ENCODE assay signal across 12 cellular contexts in the genomic region with DNA sequence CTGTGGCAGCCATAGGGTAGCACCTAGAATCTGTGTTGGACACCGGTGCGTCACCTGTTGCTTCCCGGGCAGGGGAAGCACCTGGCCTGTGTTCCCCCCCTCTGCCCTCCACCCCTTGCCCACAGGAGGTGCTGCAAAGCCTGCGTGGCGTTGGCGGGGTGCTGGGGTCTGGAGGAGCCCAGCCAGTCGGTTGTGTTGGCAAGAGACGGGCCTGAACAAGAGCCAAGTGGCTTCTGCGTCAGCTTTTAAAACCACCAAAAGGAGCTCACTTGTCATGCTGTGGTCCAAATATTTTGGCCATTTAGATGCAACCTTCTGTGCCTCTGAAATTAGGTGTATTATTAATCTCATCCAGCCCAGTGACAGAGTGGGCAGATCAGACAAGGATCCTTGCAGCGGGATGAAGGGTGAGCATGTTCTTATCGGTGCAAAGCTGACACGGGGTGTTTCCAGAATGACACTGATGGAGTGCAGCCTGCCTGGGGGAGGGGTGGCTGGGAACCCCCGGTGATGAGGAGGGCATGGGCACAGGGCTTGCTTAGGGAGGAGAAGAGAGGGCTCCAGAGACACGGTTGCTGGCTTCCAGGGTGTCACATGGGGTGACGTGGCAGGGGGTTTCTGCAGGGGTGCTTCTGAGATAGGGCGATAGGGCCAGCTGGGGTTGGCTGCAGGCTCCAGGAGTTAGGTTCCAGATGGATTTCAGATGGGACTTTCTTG. TPM values are rescaled to one million over a fixed set of nuclear protein-coding genes. Genes with fewer than 3 reads are reported as not detected.
DNase-seq lines count a peak whose midpoint lies in the region; ATAC-seq and TF ChIP-seq lines count a peak whose summit lies in the region.
"Had no signal": no experiment of that assay in that cellular context is flagged by ENCODE, and none has a peak within 500 bp of the region (broad histone marks: within the 10 kb centered on the region; RNA-seq: fewer than 3 reads in every experiment).

No MANE protein-coding gene starts in this region.

- peaks cover 0 to 30% (median 0%) of the 10 kb centered on the region in 3 experiments for H3K27me3 ChIP-seq in neuronal stem cell (ENCODE audit: control insufficient read depth in 3 of 3, insufficient read depth in 3 of 3, low read depth in 1 of 3, low read length in 3 of 3)

- peak overlapping the region; percentile 64 for H2BK12ac ChIP-seq in neuronal stem cell (ENCODE audit: low read length)

- peak overlapping the region; percentile 65 for H3K18ac ChIP-seq in neuronal stem cell (ENCODE audit: low read length)

- no peak for ATAC-seq in HG03457 (IDR thresholded peaks at IDR 0.05; ENCODE audit: unreplicated experiment)
- no peak for ATAC-seq in GM21423 (IDR thresholded peaks at IDR 0.05; ENCODE audit: unreplicated experiment)

- H3K4me3 ChIP-seq in SK-N-MC (no peak overlapping the region), fibroblast of pulmonary artery (replicated peaks; ENCODE audit: low read depth, low read length) (no peak overlapping the region), neuronal stem cell (ENCODE audit: low read length in 2 of 2) (no peak overlapping the region)
- H3K4me3 ChIP-seq: skin epidermis had no signal

- H4K8ac ChIP-seq in neuronal stem cell (ENCODE audit: low read depth, low read length), result no peak overlapping the region

- H3K36me3 ChIP-seq in SK-N-MC (ENCODE audit: insufficient read depth, low read length) (no peaks in the 10 kb centered on the region), neuronal stem cell (replicated peaks in 1 of 2; ENCODE audit: control insufficient read depth in 2 of 2, insufficient read depth in 2 of 2, low read length in 2 of 2) (no peaks in the 10 kb centered on the region)

- no peak overlapping the region for H3K4me2 ChIP-seq in neuronal stem cell (ENCODE audit: insufficient read depth, low read length, poor library complexity, severe bottlenecking)

- H3K79me1 ChIP-seq in neuronal stem cell (ENCODE audit: low read depth, low read length), result no peaks in the 10 kb centered on the region

- H3K9me3 ChIP-seq in SK-N-MC (ENCODE audit: low read depth, low read length), result no peaks in the 10 kb centered on the region
- peaks cover 0 to 3% of the 10 kb centered on the region in 2 donors for H3K9me3 ChIP-seq in neuronal stem cell (replicated peaks in 1 of 2; ENCODE audit: control insufficient read depth in 2 of 2, insufficient read depth in 1 of 2, low read depth in 1 of 2, low read length in 2 of 2)

- no peak overlapping the region for H2AFZ ChIP-seq in neuronal stem cell (ENCODE audit: low read length)

- no peak overlapping the region for H3K4ac ChIP-seq in neuronal stem cell (ENCODE audit: low read length)

- H3K27ac ChIP-seq in SK-N-MC, result peak overlapping the region; percentile 45; the same call in 1 of the 2 replicates
- H3K27ac ChIP-seq in neuronal stem cell (replicated peaks; ENCODE audit: low read length), result no peak overlapping the region

- TF ChIP-seq CTCF in fibroblast of pulmonary artery (IDR thresholded peaks at IDR 0.05; ENCODE audit: low read length, missing control alignments), result no peak

- no CpG with 5 or more reads among the region's 16 CpGs for WGBS in neuronal stem cell (ENCODE audit: extremely low coverage in 2 of 2, insufficient read length in 2 of 2, insufficient replicate concordance in 1 of 2), 2 donors

- H3K14ac ChIP-seq in neuronal stem cell (ENCODE audit: low read length), result peak overlapping the region; percentile 84

- peak overlapping the region; percentile 13 for H3K23ac ChIP-seq in neuronal stem cell (ENCODE audit: low read depth, low read length, poor library complexity)

- H3K9ac ChIP-seq in SK-N-MC (ENCODE audit: insufficient read length) (no peak overlapping the region), neuronal stem cell (ENCODE audit: low read depth, low read length, poor library complexity) (peak overlapping the region; percentile 16)

- H2AK5ac ChIP-seq in neuronal stem cell (ENCODE audit: low read depth, low read length), result peak overlapping the region; percentile 3

- H2BK5ac ChIP-seq in neuronal stem cell (ENCODE audit: low read length), result no peak overlapping the region

- no peak overlapping the region for H2BK120ac ChIP-seq in neuronal stem cell (ENCODE audit: low read depth, low read length)

- H4K91ac ChIP-seq in neuronal stem cell (ENCODE audit: low read depth, low read length, poor library complexity), result no peak overlapping the region

- H2BK15ac ChIP-seq in neuronal stem cell (ENCODE audit: low read length), result peak overlapping the region; percentile 70

- H3K4me1 ChIP-seq in neuronal stem cell (ENCODE audit: control insufficient read depth in 2 of 2, insufficient read depth in 1 of 2, low read depth in 1 of 2, low read length in 2 of 2), result peaks cover 14 to 28% of the 10 kb centered on the region in 2 donors

- DNase-seq in DMS79 treated with DMSO at 0.1 percent for 48 hours (lab: John Stamatoyannopoulos, UW), result peak; percentile 56
- DNase-seq in SK-N-MC (ENCODE audit: low read depth, low spot score), result no peak
- peak; percentile 41 for DNase-seq in fibroblast of pulmonary artery (ENCODE audit: low read depth)
- DNase-seq in neuronal stem cell (ENCODE audit: low spot score), result no peak
- no peak for DNase-seq in NCI-H1092 treated with DMSO at 0.1 percent for 48 hours (lab: John Stamatoyannopoulos, UW)
- DNase-seq in GM19240 (ENCODE audit: insufficient read length, low spot score), result no peak
- DNase-seq: activated CD4-positive, alpha-beta T cell treated with anti-CD3 and anti-CD28 coated beads, Interleukin-2, amount 50 U/mL, for 1 hour; activated naive CD4-positive, alpha-beta T cell treated with anti-CD3 and anti-CD28 coated beads, Interleukin-2, amount 10 ng/mL, durations not matched to agents 7 days and 5 days; Caco-2 had no signal

RNA-seq across cellular contexts. Expression of a gene that starts 9.7 kb away (rescaled TPM):
- 36.1 TPM for polyA plus RNA-seq in neuronal stem cell (2013, experiment 1 of 2)
- polyA plus RNA-seq in neuronal stem cell (2013, experiment 2 of 2), result 36.3 TPM

Comparison
In these comparisons a context has a peak if more than half of its experiments do, and no peak if none do; other contexts are left out.
1. DNase-seq: peak in DMS79 treated with DMSO at 0.1 percent for 48 hours (single experiment) and fibroblast of pulmonary artery (single experiment); none in SK-N-MC (single experiment), neuronal stem cell (single experiment), NCI-H1092 treated with DMSO at 0.1 percent for 48 hours (single experiment) and GM19240 (single experiment).